15 cellular contexts compared by ENCODE assay signal in the genomic region with DNA sequence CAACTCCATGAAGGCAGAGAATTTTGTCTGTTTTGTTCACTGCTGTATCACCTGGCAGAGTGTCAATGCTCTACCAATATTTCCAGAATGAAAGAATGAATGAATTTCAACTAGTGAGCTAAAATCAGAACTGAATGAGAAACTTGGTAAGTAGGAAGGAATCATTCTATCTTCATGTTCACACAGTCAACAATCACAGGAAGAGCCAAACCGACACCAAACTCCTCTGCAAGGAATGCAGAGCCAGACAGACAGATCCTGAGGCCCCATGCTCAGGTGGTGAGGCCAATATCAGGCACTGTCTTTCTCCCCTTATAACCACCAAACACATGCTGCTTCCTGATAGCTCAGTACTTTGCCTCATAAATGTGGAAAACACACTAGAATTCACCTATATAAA.
DNase-seq lines count a peak whose midpoint lies in the region; ATAC-seq and TF ChIP-seq lines count a peak whose summit lies in the region.
"Had no signal": no experiment of that assay in that cellular context is flagged by ENCODE, and none has a peak within 500 bp of the region (broad histone marks: within the 10 kb centered on the region; RNA-seq: fewer than 3 reads in every experiment).

No MANE protein-coding gene starts in this region.

- H3K4me3 ChIP-seq in OCI-LY7 (ENCODE audit: low read depth, low read length, poor library complexity, severe bottlenecking) (no peak overlapping the region), choroid plexus epithelial cell (ENCODE audit: low read depth, low read length) (no peak overlapping the region), thoracic aorta (no peak overlapping the region), brain microvascular endothelial cell (ENCODE audit: low read depth, low read length) (no peak overlapping the region)
- H3K4me3 ChIP-seq: BLaER1 treated with 17β-estradiol and CSF1 and Interleukin-3, amounts not matched to agents 10 nM and 100 nM; MG63; skin epidermis had no signal

- H3K27me3 ChIP-seq in thoracic aorta (replicated peaks; ENCODE audit: insufficient read depth), result no peaks in the 10 kb centered on the region
- H3K27me3 ChIP-seq in brain microvascular endothelial cell (replicated peaks), result no peaks in the 10 kb centered on the region
- H3K27me3 ChIP-seq: BLaER1 treated with 17β-estradiol and CSF1 and Interleukin-3, amounts not matched to agents 10 nM and 100 nM; MG63 had no signal

- H3K36me3 ChIP-seq in OCI-LY7 (ENCODE audit: insufficient read depth, low read length) (peaks cover 26% of the 10 kb centered on the region), thoracic aorta (no peaks in the 10 kb centered on the region), brain microvascular endothelial cell (replicated peaks) (no peaks in the 10 kb centered on the region)
- H3K36me3 ChIP-seq: MG63 had no signal

- no peaks in the 10 kb centered on the region for H3K27me3 Mint-ChIP-seq in mesothelial cell of epicardium (ENCODE audit: low read depth)
- H3K27me3 Mint-ChIP-seq: activated CD4-positive, alpha-beta memory T cell treated with anti-CD3 and anti-CD28 coated beads for 36 hours had no signal

- H3K9me3 ChIP-seq in OCI-LY7 (ENCODE audit: low read length) (no peaks in the 10 kb centered on the region), thoracic aorta (no peaks in the 10 kb centered on the region)
- H3K9me3 ChIP-seq: BLaER1 treated with 17β-estradiol and CSF1 and Interleukin-3, amounts not matched to agents 10 nM and 100 nM; MG63 had no signal

- BruUV-seq in OCI-LY7 (replicated peaks; lab: Mats Ljungman, UMichigan), result no TSS peak

- peak overlapping the region; percentile 32 for H3K4me2 ChIP-seq in OCI-LY7 (ENCODE audit: low read length)

- no peak overlapping the region for H2AFZ ChIP-seq in OCI-LY7 (ENCODE audit: low read length)

- no peaks in the 10 kb centered on the region for H4K20me1 ChIP-seq in OCI-LY7 (ENCODE audit: insufficient read depth, low read length)

- ATAC-seq in thoracic aorta (ENCODE audit: insufficient number of reproducible peaks, low FRiP score, low read depth), result no peak
- no peak for ATAC-seq in HG02884 (IDR thresholded peaks at IDR 0.05; ENCODE audit: unreplicated experiment)

- H3K27ac Mint-ChIP-seq in mesothelial cell of epicardium, result peak overlapping the region; percentile 90
- H3K27ac Mint-ChIP-seq: activated CD4-positive, alpha-beta memory T cell treated with anti-CD3 and anti-CD28 coated beads for 36 hours had no signal

- H3K9me2 ChIP-seq in OCI-LY7 (ENCODE audit: insufficient read depth, low read length), result no peaks in the 10 kb centered on the region

- H3K27ac ChIP-seq in OCI-LY7 (ENCODE audit: low read depth, low read length, poor library complexity, severe bottlenecking), result no peak overlapping the region
- peak overlapping the region; percentile 4 to 16 for H3K27ac ChIP-seq in thoracic aorta
- H3K27ac ChIP-seq in brain microvascular endothelial cell, result no peak overlapping the region
- H3K27ac ChIP-seq: BLaER1 treated with 17β-estradiol and CSF1 and Interleukin-3, amounts not matched to agents 10 nM and 100 nM had no signal

- in situ Hi-C loops in brain microvascular endothelial cell (cut with HindIII; ENCODE audit: low pct_ligation_motif_present, low sequenced_read_pairs), result no loop called here

- DNase-seq in OCI-LY7 (ENCODE audit: low spot score) (no peak), choroid plexus epithelial cell (ENCODE audit: low read depth) (peak; percentile 44), mesothelial cell of epicardium (ENCODE audit: low spot score in 2 of 2, unreplicated experiment in 2 of 2) (no peak), thoracic aorta (ENCODE audit: low spot score) (no peak), GM10248 (ENCODE audit: extremely low spot score) (no peak), AML-193 (lab: John Stamatoyannopoulos, UW) (no peak), brain microvascular endothelial cell (no peak)
- DNase-seq: activated CD4-positive, alpha-beta memory T cell treated with anti-CD3 and anti-CD28 coated beads for 36 hours; activated gamma-delta T cell; left cardiac atrium; MG63; Right ventricle myocardium superior had no signal

- no peaks in the 10 kb centered on the region for H3K36me3 Mint-ChIP-seq in mesothelial cell of epicardium

- H3K9me3 Mint-ChIP-seq in mesothelial cell of epicardium, result no peaks in the 10 kb centered on the region
- H3K9me3 Mint-ChIP-seq: activated CD4-positive, alpha-beta memory T cell treated with anti-CD3 and anti-CD28 coated beads for 36 hours had no signal

- POLR2A ChIA-PET in OCI-LY7 (lab: Charles Lee) (interaction anchor here (1.1 to 2.6 kb wide), 2 partner anchors 12 to 103 kb away, joined by 3 to 7 read pairs; no protein-coding TSS in a partner anchor), GM10248 (lab: Yijun Ruan, JAX) (no interaction called here)

- peaks cover 55% of the 10 kb centered on the region for H3K4me1 ChIP-seq in OCI-LY7 (ENCODE audit: insufficient read depth, low read length, poor library complexity, severe bottlenecking)
- H3K4me1 ChIP-seq in thoracic aorta (ENCODE audit: control insufficient read depth in 1 of 2, low read depth in 2 of 2), result peaks cover 9 to 36% of the 10 kb centered on the region in 2 donors

- H3K4me1 Mint-ChIP-seq in mesothelial cell of epicardium, result peaks cover 51% of the 10 kb centered on the region

- intact Hi-C loops in OCI-LY7 (cut with micrococcal nuclease; ENCODE audit: unreplicated experiment), result no loop called here

- TF ChIP-seq CTCF in OCI-LY7 (conservative IDR thresholded peaks at IDR 0.05; ENCODE audit: low read length) (no peak), choroid plexus epithelial cell (conservative IDR thresholded peaks at IDR 0.05; ENCODE audit: low read depth, low read length) (no peak), mesothelial cell of epicardium (IDR thresholded peaks at IDR 0.05; ENCODE audit: unreplicated experiment) (no peak), thoracic aorta (IDR thresholded peaks at IDR 0.05) (no peak), GM10248 (IDR thresholded peaks at IDR 0.05; ENCODE audit: control extremely low read depth, extremely low read depth, low read depth, missing control alignments) (no peak), brain microvascular endothelial cell (IDR thresholded peaks at IDR 0.05; ENCODE audit: low read depth, low read length, missing control alignments) (no peak)

- CTCF ChIA-PET in OCI-LY7 (lab: Charles Lee; ENCODE audit: unreplicated experiment) (no interaction called here), GM10248 (lab: Yijun Ruan, JAX) (interaction anchor here (1.2 to 2.5 kb wide), 4 partner anchors 25 to 392 kb away, joined by 3 to 6 read pairs (median 4); no protein-coding TSS in a partner anchor)

- H3K4me3 Mint-ChIP-seq in mesothelial cell of epicardium, result no peak overlapping the region
- H3K4me3 Mint-ChIP-seq: activated CD4-positive, alpha-beta memory T cell treated with anti-CD3 and anti-CD28 coated beads for 36 hours had no signal

- peaks cover 49% of the 10 kb centered on the region for H3K79me2 ChIP-seq in OCI-LY7 (ENCODE audit: insufficient read depth, low read depth, low read length)

Comparison
In these comparisons a context has a peak if more than half of its experiments do, and no peak if none do; other contexts are left out.
1. H3K27ac ChIP-seq: peak in thoracic aorta (2 of 2); none in OCI-LY7 (single experiment) and brain microvascular endothelial cell (single experiment).